In genomic region chr19:46016426-46017094, GRCh38 we compare ENCODE assay signal across 8 cellular contexts. TPM values are rescaled to one million over a fixed set of nuclear protein-coding genes. Genes with fewer than 3 reads are reported as not detected.
DNase-seq lines count a peak whose midpoint lies in the region; ATAC-seq and TF ChIP-seq lines count a peak whose summit lies in the region.

No MANE protein-coding gene starts in this region.

- DNase-seq in NCI-H524 (lab: John Stamatoyannopoulos, UW) (peak; percentile 56 to 61), NCI-H524 treated with DMSO at 0.1 percent for 48 hours (lab: John Stamatoyannopoulos, UW) (no peak), Kasumi-1 (lab: John Stamatoyannopoulos, UW) (peak; percentile 45 to 53), SJCRH30 (peak; percentile 24 to 39), germinal center (ENCODE audit: low spot score) (peak; percentile 87), omental fat pad (ENCODE audit: low spot score) (peak; percentile 36), superior temporal gyrus (ENCODE audit: extremely low spot score) (peak; percentile 89)
- peak; percentile 50 to 81 (median 68) for DNase-seq in activated naive CD4-positive, alpha-beta T cell (lab: John Stamatoyannopoulos, UW)

- no peaks in the 10 kb centered on the region for H3K36me3 ChIP-seq in SJCRH30

- peak in 1 of 3 donors; percentile 11 for TF ChIP-seq CTCF in omental fat pad (IDR thresholded peaks at IDR 0.05)

- peak; percentile 61 for ATAC-seq in omental fat pad (ENCODE audit: low FRiP score)

- H3K27me3 ChIP-seq in SJCRH30: no peaks in the 10 kb centered on the region

- no peaks in the 10 kb centered on the region for H3K4me1 ChIP-seq in SJCRH30

- H3K9me3 ChIP-seq in SJCRH30 (replicated peaks): no peaks in the 10 kb centered on the region

- H3K27ac ChIP-seq in SJCRH30: no peak overlapping the region

- H3K4me3 ChIP-seq in SJCRH30: no peak overlapping the region

RNA-seq across cellular contexts. Expression of gene PGLYRP1, which starts 6.3 kb away (rescaled TPM):
- total RNA-seq in SJCRH30 (2014; rRNA removed; shearing (Covaris generic)): not detected in 2 replicates
- not detected for total RNA-seq in omental fat pad

RNA-seq across cellular contexts. Expression of gene CCDC61, which starts 21.3 kb away (rescaled TPM):
- total RNA-seq in SJCRH30 (2014; rRNA removed; shearing (Covaris generic)): 3.0 and 4.0 TPM in 2 replicates
- total RNA-seq in omental fat pad: 10 to 100 TPM in 1 of 4 donors, 1 to 10 TPM in 3; 3.6 to 10.4 (median 6.1) TPM

RNA-seq across cellular contexts. Expression of gene IGFL4, which starts 24.2 kb away (rescaled TPM):
- not detected in 2 replicates for total RNA-seq in SJCRH30 (2014; rRNA removed; shearing (Covaris generic))
- not detected for total RNA-seq in omental fat pad

RNA-seq across cellular contexts. Expression of gene NOVA2, which starts 42.9 kb away (rescaled TPM):
- total RNA-seq in SJCRH30 (2014; rRNA removed; shearing (Covaris generic)): 0.02 TPM in 1 of 2 replicates, not detected in the other
- total RNA-seq in omental fat pad: 10 to 100 TPM in 1 of 4 donors, 1 to 10 TPM in 2, under 1 TPM in 1; 0.74 to 10.9 (median 3.8) TPM
